20 cellular contexts compared by ENCODE assay signal in genomic region chr3:146974001-146974400, GRCh38.
"Had no signal": no experiment of that assay in that cellular context is flagged by ENCODE, and none has a peak within 500 bp of the region (broad histone marks: within the 10 kb centered on the region; RNA-seq: fewer than 3 reads in every experiment).

No MANE protein-coding gene starts in this region.

- H3K27ac ChIP-seq: breast epithelium, gastrocnemius medialis, right atrium auricular region, suprapubic skin, upper lobe of left lung had no signal

- DNase-seq: activated CD4-positive, alpha-beta T cell treated with anti-CD3 and anti-CD28 coated beads, Interleukin-2, amount 50 U/mL, for 4 hours; activated CD4-positive, CD25-positive, alpha-beta regulatory T cell treated with anti-CD3 and anti-CD28 coated beads, Interleukin-2, amount 50 U/mL, for 72 hours; activated naive CD4-positive, alpha-beta T cell treated with Interleukin-2 at 50 U/mL for 16 hours; endodermal cell; erythroblast; gastrocnemius medialis; islet precursor cell; mammary epithelial cell; naive thymus-derived CD8-positive, alpha-beta T cell; stimulated activated CD4-positive, alpha-beta T cell treated with anti-CD3 and anti-CD28 coated beads, Interleukin-4, amount 100 ng/mL, for 4 hours; stimulated activated CD8-positive, alpha-beta memory T cell treated with anti-CD3 and anti-CD28 coated beads, Interleukin-4, amount 100 ng/mL, for 48 hours; stimulated activated naive CD8-positive, alpha-beta T cell treated with anti-CD3 and anti-CD28 coated beads, Interleukin-15, Interleukin-2, amounts not matched to agents 100 U/mL and 50 U/mL, for 24 hours; upper lobe of left lung had no signal

- H3K4me3 ChIP-seq: breast epithelium, dorsolateral prefrontal cortex, gastrocnemius medialis, right atrium auricular region, skin epidermis, suprapubic skin, upper lobe of left lung had no signal

- H3K36me3 ChIP-seq: breast epithelium, gastrocnemius medialis, right atrium auricular region, suprapubic skin, upper lobe of left lung had no signal

- H3K4me1 ChIP-seq: breast epithelium, gastrocnemius medialis, right atrium auricular region, suprapubic skin, upper lobe of left lung had no signal

- ATAC-seq: activated T-helper 17 cell treated with anti-CD3 and anti-CD28 coated beads, Interleukin-2, amount 50 U/mL, for 72 hours; gastrocnemius medialis; left lobe of liver; naive thymus-derived CD8-positive, alpha-beta T cell; stimulated activated naive CD8-positive, alpha-beta T cell treated with anti-CD3 and anti-CD28 coated beads, Interleukin-15, Interleukin-2, amounts not matched to agents 100 U/mL and 50 U/mL, for 24 hours had no signal

- H3K9me3 ChIP-seq: breast epithelium, gastrocnemius medialis, right atrium auricular region, suprapubic skin, upper lobe of left lung had no signal

- H3K27me3 ChIP-seq: breast epithelium, dorsolateral prefrontal cortex, gastrocnemius medialis, right atrium auricular region, suprapubic skin, upper lobe of left lung had no signal
